Comparison of ENCODE assay signal across 20 cellular contexts in genomic region chr1:183628537-183628936, GRCh38. TPM values are rescaled to one million over a fixed set of nuclear protein-coding genes. Genes with fewer than 3 reads are reported as not detected.
DNase-seq lines count a peak whose midpoint lies in the region; ATAC-seq and TF ChIP-seq lines count a peak whose summit lies in the region.
"Had no signal": no experiment of that assay in that cellular context is flagged by ENCODE, and none has a peak within 500 bp of the region (broad histone marks: within the 10 kb centered on the region; RNA-seq: fewer than 3 reads in every experiment).

No MANE protein-coding gene starts in this region.

- H3K9me3 ChIP-seq in T-helper 17 cell (ENCODE audit: control insufficient read depth, low read length, poor library complexity, severe bottlenecking), result no peaks in the 10 kb centered on the region
- no peaks in the 10 kb centered on the region for H3K9me3 ChIP-seq in SJCRH30 (replicated peaks)
- H3K9me3 ChIP-seq in gastroesophageal sphincter, result no peaks in the 10 kb centered on the region
- H3K9me3 ChIP-seq: Caco-2, colonic mucosa, gastrocnemius medialis, suprapubic skin had no signal

- no peak for TF ChIP-seq EP300 in gastroesophageal sphincter (IDR thresholded peaks at IDR 0.05)

- intact Hi-C loops in dendritic cell treated with granulocyte-macrophage colony-stimulating factor and Interleukin-4, amounts not matched to agents 40 ng/mL and 50 ng/mL, for 4 days (cut with micrococcal nuclease), result loop anchor here (10.0 kb wide), 2 partner anchors 64 to 344 kb away; no protein-coding TSS in a partner anchor

- TF ChIP-seq CTCF in gastroesophageal sphincter (IDR thresholded peaks at IDR 0.05), result no peak

- H3K27me3 Mint-ChIP-seq in activated naive CD4-positive, alpha-beta T cell treated with anti-CD3 and anti-CD28 coated beads, Interleukin-2, amount 50 U/mL, for 24 hours, result no peaks in the 10 kb centered on the region
- no peaks in the 10 kb centered on the region for H3K27me3 Mint-ChIP-seq in T-helper 17 cell
- no peaks in the 10 kb centered on the region for H3K27me3 Mint-ChIP-seq in dendritic cell treated with granulocyte-macrophage colony-stimulating factor and Interleukin-4, amounts not matched to agents 40 ng/mL and 50 ng/mL, for 4 days
- H3K27me3 Mint-ChIP-seq in stimulated activated naive CD8-positive, alpha-beta T cell treated with anti-CD3 and anti-CD28 coated beads, Interleukin-15, Interleukin-2, amounts not matched to agents 100 ng/mL and 50 ng/mL, for 24 hours, result no peaks in the 10 kb centered on the region

- H3K27me3 ChIP-seq in SJCRH30, result no peaks in the 10 kb centered on the region
- no peaks in the 10 kb centered on the region for H3K27me3 ChIP-seq in gastroesophageal sphincter
- H3K27me3 ChIP-seq: colonic mucosa, gastrocnemius medialis, suprapubic skin had no signal

- DNase-seq in activated naive CD4-positive, alpha-beta T cell (lab: John Stamatoyannopoulos, UW), result no peak
- DNase-seq in T-helper 17 cell (no peak), SJCRH30 (no peak), amniotic stem cell (lab: John Stamatoyannopoulos, UW) (no peak)
- DNase-seq: activated CD4-positive, CD25-positive, alpha-beta regulatory T cell; aorta; Caco-2; colonic mucosa; gastrocnemius medialis; NCI-H1417 treated with DMSO at 0.1 percent for 48 hours; NCI-H345; Right ventricle myocardium superior had no signal

- no peaks in the 10 kb centered on the region for H3K9me3 Mint-ChIP-seq in activated naive CD4-positive, alpha-beta T cell treated with anti-CD3 and anti-CD28 coated beads, Interleukin-2, amount 50 U/mL, for 24 hours
- H3K9me3 Mint-ChIP-seq in dendritic cell treated with granulocyte-macrophage colony-stimulating factor and Interleukin-4, amounts not matched to agents 40 ng/mL and 50 ng/mL, for 4 days, result no peaks in the 10 kb centered on the region
- no peaks in the 10 kb centered on the region for H3K9me3 Mint-ChIP-seq in stimulated activated naive CD8-positive, alpha-beta T cell treated with anti-CD3 and anti-CD28 coated beads, Interleukin-15, Interleukin-2, amounts not matched to agents 100 ng/mL and 50 ng/mL, for 24 hours

- H3K27ac Mint-ChIP-seq in activated naive CD4-positive, alpha-beta T cell treated with anti-CD3 and anti-CD28 coated beads, Interleukin-2, amount 50 U/mL, for 24 hours, result peak overlapping the region; percentile 91
- peak overlapping the region; percentile 76 for H3K27ac Mint-ChIP-seq in T-helper 17 cell
- peak overlapping the region; percentile 8 for H3K27ac Mint-ChIP-seq in dendritic cell treated with granulocyte-macrophage colony-stimulating factor and Interleukin-4, amounts not matched to agents 40 ng/mL and 50 ng/mL, for 4 days
- H3K27ac Mint-ChIP-seq in stimulated activated naive CD8-positive, alpha-beta T cell treated with anti-CD3 and anti-CD28 coated beads, Interleukin-15, Interleukin-2, amounts not matched to agents 100 ng/mL and 50 ng/mL, for 24 hours, result peak overlapping the region; percentile 84

- H3K4me1 ChIP-seq in SJCRH30 (no peaks in the 10 kb centered on the region; the same call in 1 of the 2 replicates), gastroesophageal sphincter (peaks cover 19 to 85% (median 26%) of the 10 kb centered on the region in 3 donors)

- H3K27ac ChIP-seq in SJCRH30, result no peak overlapping the region
- H3K27ac ChIP-seq in gastroesophageal sphincter, result no peak overlapping the region
- H3K27ac ChIP-seq: colonic mucosa, gastrocnemius medialis, suprapubic skin had no signal

- H3K4me1 Mint-ChIP-seq in activated naive CD4-positive, alpha-beta T cell treated with anti-CD3 and anti-CD28 coated beads, Interleukin-2, amount 50 U/mL, for 24 hours, result peaks cover 63% of the 10 kb centered on the region
- peaks cover 24% of the 10 kb centered on the region for H3K4me1 Mint-ChIP-seq in T-helper 17 cell
- H3K4me1 Mint-ChIP-seq in dendritic cell treated with granulocyte-macrophage colony-stimulating factor and Interleukin-4, amounts not matched to agents 40 ng/mL and 50 ng/mL, for 4 days (ENCODE audit: low read depth), result peaks cover 37% of the 10 kb centered on the region
- H3K4me1 Mint-ChIP-seq in stimulated activated naive CD8-positive, alpha-beta T cell treated with anti-CD3 and anti-CD28 coated beads, Interleukin-15, Interleukin-2, amounts not matched to agents 100 ng/mL and 50 ng/mL, for 24 hours (ENCODE audit: low read depth), result peaks cover 52% of the 10 kb centered on the region

- no peak overlapping the region for H3K4me3 ChIP-seq in SJCRH30
- no peak overlapping the region for H3K4me3 ChIP-seq in gastroesophageal sphincter
- H3K4me3 ChIP-seq: colonic mucosa, gastrocnemius medialis, suprapubic skin had no signal

- peak overlapping the region; percentile 47 for H3K4me3 Mint-ChIP-seq in activated naive CD4-positive, alpha-beta T cell treated with anti-CD3 and anti-CD28 coated beads, Interleukin-2, amount 50 U/mL, for 24 hours
- H3K4me3 Mint-ChIP-seq in T-helper 17 cell, result no peak overlapping the region
- no peak overlapping the region for H3K4me3 Mint-ChIP-seq in dendritic cell treated with granulocyte-macrophage colony-stimulating factor and Interleukin-4, amounts not matched to agents 40 ng/mL and 50 ng/mL, for 4 days
- H3K4me3 Mint-ChIP-seq in stimulated activated naive CD8-positive, alpha-beta T cell treated with anti-CD3 and anti-CD28 coated beads, Interleukin-15, Interleukin-2, amounts not matched to agents 100 ng/mL and 50 ng/mL, for 24 hours, result no peak overlapping the region

- peaks cover 24% of the 10 kb centered on the region for H3K36me3 Mint-ChIP-seq in activated naive CD4-positive, alpha-beta T cell treated with anti-CD3 and anti-CD28 coated beads, Interleukin-2, amount 50 U/mL, for 24 hours
- H3K36me3 Mint-ChIP-seq in T-helper 17 cell (ENCODE audit: low read depth), result peaks cover 15% of the 10 kb centered on the region
- peaks cover 75% of the 10 kb centered on the region for H3K36me3 Mint-ChIP-seq in dendritic cell treated with granulocyte-macrophage colony-stimulating factor and Interleukin-4, amounts not matched to agents 40 ng/mL and 50 ng/mL, for 4 days (ENCODE audit: low read depth)
- H3K36me3 Mint-ChIP-seq in stimulated activated naive CD8-positive, alpha-beta T cell treated with anti-CD3 and anti-CD28 coated beads, Interleukin-15, Interleukin-2, amounts not matched to agents 100 ng/mL and 50 ng/mL, for 24 hours (ENCODE audit: low read depth), result peaks cover 61% of the 10 kb centered on the region

- H3K36me3 ChIP-seq in SJCRH30 (peaks cover 21% of the 10 kb centered on the region), gastroesophageal sphincter (peaks cover 0 to 62% of the 10 kb centered on the region in 2 donors)
- H3K36me3 ChIP-seq: colonic mucosa had no signal

- no peak for ATAC-seq in T-helper 17 cell
- no peak for ATAC-seq in gastroesophageal sphincter
- ATAC-seq: gastrocnemius medialis had no signal

- TF ChIP-seq POLR2A in gastroesophageal sphincter (IDR thresholded peaks at IDR 0.05), result no peak

RNA-seq across cellular contexts. Expression of gene ARPC5, which starts 7.0 kb away (rescaled TPM):
- total RNA-seq in T-helper 17 cell (10 to 100 TPM; 62.1 to 69.4 TPM), gastroesophageal sphincter (100 to 1,000 TPM in 2 of 4 donors, 10 to 100 TPM in 2; 66.8 to 154 (median 87.5) TPM)
- 67.7 and 68.8 TPM in 2 replicates for total RNA-seq in SJCRH30 (2014; rRNA removed; shearing (Covaris generic))

RNA-seq across cellular contexts. Expression of gene APOBEC4, which starts 24.6 kb away (rescaled TPM):
- total RNA-seq in T-helper 17 cell, result not detected
- total RNA-seq in SJCRH30 (2014; rRNA removed; shearing (Covaris generic)), result not detected in 2 replicates
- total RNA-seq in gastroesophageal sphincter, result not detected
- total RNA-seq: aorta, Caco-2, colonic mucosa, endothelial cell of umbilical vein, gastrocnemius medialis, mucosa of gallbladder, osteoblast, Right ventricle myocardium superior, suprapubic skin had no signal

RNA-seq across cellular contexts. Expression of gene NCF2, which starts 38.3 kb away (rescaled TPM):
- total RNA-seq in T-helper 17 cell (10 to 100 TPM in 1 of 2 donors, 1 to 10 TPM in 1; 2.7 to 14.7 TPM), gastroesophageal sphincter (10 to 100 TPM in 2 of 4 donors, 1 to 10 TPM in 2; 3.7 to 22.0 (median 13.8) TPM)
- 0.25 and 0.55 TPM in 2 replicates for total RNA-seq in SJCRH30 (2014; rRNA removed; shearing (Covaris generic))
- total RNA-seq: Caco-2, endothelial cell of umbilical vein had no signal

Comparison
In these comparisons a context has a peak if more than half of its experiments do, and no peak if none do; other contexts are left out.
1. H3K27ac Mint-ChIP-seq: peak in every context shown above with its lines; median percentile 91 in activated naive CD4-positive, alpha-beta T cell treated with anti-CD3 and anti-CD28 coated beads, Interleukin-2, amount 50 U/mL, for 24 hours; 84 in stimulated activated naive CD8-positive, alpha-beta T cell treated with anti-CD3 and anti-CD28 coated beads, Interleukin-15, Interleukin-2, amounts not matched to agents 100 ng/mL and 50 ng/mL, for 24 hours; 76 in T-helper 17 cell; 8 in dendritic cell treated with granulocyte-macrophage colony-stimulating factor and Interleukin-4, amounts not matched to agents 40 ng/mL and 50 ng/mL, for 4 days.